In genomic region chr6:8670792-8671191, GRCh38 we compare ENCODE assay signal across 30 cellular contexts.
"Had no signal": no experiment of that assay in that cellular context is flagged by ENCODE, and none has a peak within 500 bp of the region (broad histone marks: within the 10 kb centered on the region; RNA-seq: fewer than 3 reads in every experiment).

No MANE protein-coding gene starts in this region.

- H3K4me1 ChIP-seq: esophagus muscularis mucosa, foreskin keratinocyte, gastrocnemius medialis, heart left ventricle had no signal

- FAIRE-seq: astrocyte, colon had no signal

- H3K36me3 ChIP-seq: brain microvascular endothelial cell, esophagus muscularis mucosa, gastrocnemius medialis, heart left ventricle had no signal

- H3K4me3 ChIP-seq: esophagus muscularis mucosa, gastrocnemius medialis, heart left ventricle had no signal

- H3K27me3 ChIP-seq: brain microvascular endothelial cell, esophagus muscularis mucosa, foreskin keratinocyte, gastrocnemius medialis, heart left ventricle had no signal

- DNase-seq: activated CD4-positive, alpha-beta memory T cell treated with anti-CD3 and anti-CD28 coated beads, Interleukin-2, amount 10 ng/mL, durations not matched to agents 7 days and 5 days; activated CD4-positive, alpha-beta T cell treated with anti-CD3 and anti-CD28 coated beads for 36 hours; activated CD4-positive, alpha-beta T cell treated with anti-CD3 and anti-CD28 coated beads, Interleukin-2, amount 10 ng/mL, durations not matched to agents 7 days and 5 days; activated CD4-positive, alpha-beta T cell treated with anti-CD3 and anti-CD28 coated beads, Interleukin-2, amount 50 U/mL, for 4 hours; activated CD4-positive, CD25-positive, alpha-beta regulatory T cell; activated CD4-positive, CD25-positive, alpha-beta regulatory T cell treated with anti-CD3 and anti-CD28 coated beads, Interleukin-2, amount 50 U/mL, for 72 hours; activated CD8-positive, alpha-beta memory T cell treated with anti-CD3 and anti-CD28 coated beads, Interleukin-2, amount 50 U/mL, for 48 hours; activated gamma-delta T cell; activated naive CD4-positive, alpha-beta T cell treated with anti-CD3 and anti-CD28 coated beads, Interleukin-2, amount 50 U/mL, for 16 hours; activated naive CD4-positive, alpha-beta T cell treated with Interleukin-2 at 50 U/mL for 16 hours; activated T-cell treated with anti-CD3 and anti-CD28 coated beads for 4 hours; activated T-cell treated with anti-CD3 and anti-CD28 coated beads, Interleukin-2, amount 50 U/mL, for 24 hours; activated T-cell treated with anti-CD3 and anti-CD28 coated beads, Interleukin-2, amount 50 U/mL, for 72 hours; amniotic stem cell; anterior cingulate cortex; brain microvascular endothelial cell; caudate nucleus; cortex of kidney; dermis blood vessel endothelial cell; effector CD4-positive, alpha-beta T cell; effector memory CD8-positive, alpha-beta T cell; erythroblast; foreskin keratinocyte; gastrocnemius medialis; glutamatergic neuron; heart left ventricle; T-helper 2 cell had no signal

- ATAC-seq: activated CD4-positive, alpha-beta T cell treated with anti-CD3 and anti-CD28 coated beads for 36 hours; activated T-cell treated with anti-CD3 and anti-CD28 coated beads, Interleukin-2, amount 50 U/mL, for 72 hours; effector memory CD8-positive, alpha-beta T cell; foreskin keratinocyte; gastrocnemius medialis; heart left ventricle had no signal

- H3K27ac ChIP-seq: brain microvascular endothelial cell, esophagus muscularis mucosa, foreskin keratinocyte, gastrocnemius medialis, heart left ventricle had no signal

- H3K9me3 ChIP-seq: esophagus muscularis mucosa, gastrocnemius medialis, heart left ventricle had no signal
